In genomic region chr19:35043906-35044305, GRCh38 we compare ENCODE assay signal across 22 cellular contexts. TPM values are rescaled to one million over a fixed set of nuclear protein-coding genes. Genes with fewer than 3 reads are reported as not detected.
A peak's percentile ranks its signal among the peaks of the same experiment; 100 is the strongest.
DNase-seq lines count a peak whose midpoint lies in the region; ATAC-seq and TF ChIP-seq lines count a peak whose summit lies in the region.
"Had no signal": no experiment of that assay in that cellular context is flagged by ENCODE, and none has a peak within 500 bp of the region (broad histone marks: within the 10 kb centered on the region; RNA-seq: fewer than 3 reads in every experiment).

No MANE protein-coding gene starts in this region.

- peaks cover 0 to 6% of the 10 kb centered on the region in 2 donors for H3K36me3 ChIP-seq in psoas muscle (ENCODE audit: insufficient read depth in 1 of 2, low read depth in 1 of 2)
- H3K36me3 ChIP-seq: heart right ventricle, lower lobe of right lung, right atrium auricular region, SJCRH30, thoracic aorta had no signal

- DNase-seq in islet precursor cell (peak; percentile 58), psoas muscle (no peak), NOMO-1 (lab: John Stamatoyannopoulos, UW; ENCODE audit: unreplicated experiment in 2 of 2) (no peak)
- no peak for DNase-seq in activated CD4-positive, alpha-beta T cell treated with anti-CD3 and anti-CD28 coated beads, Interleukin-2, amount 50 U/mL, for 1 hour
- DNase-seq: GOT3, lower lobe of right lung had no signal

- H3K27ac Mint-ChIP-seq in activated T-helper 17 cell treated with anti-CD3 and anti-CD28 coated beads, Interleukin-2, amount 50 U/mL, for 72 hours, result peak overlapping the region; percentile 63
- H3K27ac Mint-ChIP-seq: activated CD8-positive, alpha-beta T cell treated with anti-CD3 and anti-CD28 coated beads, Interleukin-2, amount 10 ng/mL, durations not matched to agents 7 days and 5 days; activated naive CD4-positive, alpha-beta T cell treated with anti-CD3 and anti-CD28 coated beads, Interleukin-2, amount 50 U/mL, for 72 hours; T-helper 1 cell treated with Interleukin-12 subunit alpha and Interleukin-12 subunit beta and Interleukin-4 antibody, amounts not matched to agents 30 μg/mL and 1 μg/mL, for 36 hours had no signal

- no peak for TF ChIP-seq CTCF in C4-2B (conservative IDR thresholded peaks at IDR 0.05)
- TF ChIP-seq CTCF in psoas muscle (IDR thresholded peaks at IDR 0.05), result no peak

- ATAC-seq in activated T-helper 17 cell treated with anti-CD3 and anti-CD28 coated beads, Interleukin-2, amount 50 U/mL, for 72 hours (replicated peaks), result no peak
- ATAC-seq in psoas muscle, result no peak
- ATAC-seq in GM21786 (IDR thresholded peaks at IDR 0.05; ENCODE audit: unreplicated experiment), result no peak
- ATAC-seq in HG03521 (IDR thresholded peaks at IDR 0.05; ENCODE audit: unreplicated experiment), result no peak
- ATAC-seq: activated CD8-positive, alpha-beta T cell treated with anti-CD3 and anti-CD28 coated beads, Interleukin-2, amount 10 ng/mL, durations not matched to agents 7 days and 5 days; activated naive CD4-positive, alpha-beta T cell treated with anti-CD3 and anti-CD28 coated beads, Interleukin-2, amount 50 U/mL, for 72 hours; activated T-cell treated with anti-CD3 and anti-CD28 coated beads, Interleukin-2, amount 50 U/mL, for 4 hours; heart right ventricle; lower lobe of right lung had no signal

- H3K4me1 ChIP-seq in psoas muscle, result peaks cover 60% of the 10 kb centered on the region
- H3K4me1 ChIP-seq: SJCRH30 had no signal

- no peaks in the 10 kb centered on the region for H3K9me3 Mint-ChIP-seq in activated T-helper 17 cell treated with anti-CD3 and anti-CD28 coated beads, Interleukin-2, amount 50 U/mL, for 72 hours
- H3K9me3 Mint-ChIP-seq: activated naive CD4-positive, alpha-beta T cell treated with anti-CD3 and anti-CD28 coated beads, Interleukin-2, amount 50 U/mL, for 72 hours; activated T-cell treated with anti-CD3 and anti-CD28 coated beads, Interleukin-2, amount 50 U/mL, for 4 hours; immature natural killer cell; T-helper 1 cell treated with Interleukin-12 subunit alpha and Interleukin-12 subunit beta and Interleukin-4 antibody, amounts not matched to agents 30 μg/mL and 1 μg/mL, for 36 hours had no signal

- H3K9me3 ChIP-seq in psoas muscle, result no peaks in the 10 kb centered on the region
- H3K9me3 ChIP-seq: heart right ventricle, lower lobe of right lung, right atrium auricular region, SJCRH30, thoracic aorta had no signal

- H3K36me3 Mint-ChIP-seq in activated T-helper 17 cell treated with anti-CD3 and anti-CD28 coated beads, Interleukin-2, amount 50 U/mL, for 72 hours (ENCODE audit: low read depth), result no peaks in the 10 kb centered on the region
- H3K36me3 Mint-ChIP-seq: activated naive CD4-positive, alpha-beta T cell treated with anti-CD3 and anti-CD28 coated beads, Interleukin-2, amount 50 U/mL, for 72 hours; CD8-positive, alpha-beta memory T cell; immature natural killer cell had no signal

- peaks cover 27% of the 10 kb centered on the region for H3K4me1 Mint-ChIP-seq in activated T-helper 17 cell treated with anti-CD3 and anti-CD28 coated beads, Interleukin-2, amount 50 U/mL, for 72 hours

- no peak overlapping the region for H3K4me3 ChIP-seq in psoas muscle
- H3K4me3 ChIP-seq: heart right ventricle, lower lobe of right lung, right atrium auricular region, SJCRH30, thoracic aorta had no signal

- H3K27me3 Mint-ChIP-seq in activated T-helper 17 cell treated with anti-CD3 and anti-CD28 coated beads, Interleukin-2, amount 50 U/mL, for 72 hours, result no peaks in the 10 kb centered on the region

- H3K4me3 Mint-ChIP-seq in activated T-helper 17 cell treated with anti-CD3 and anti-CD28 coated beads, Interleukin-2, amount 50 U/mL, for 72 hours, result no peak overlapping the region
- H3K4me3 Mint-ChIP-seq: activated CD8-positive, alpha-beta T cell treated with anti-CD3 and anti-CD28 coated beads, Interleukin-2, amount 10 ng/mL, durations not matched to agents 7 days and 5 days; activated T-cell treated with anti-CD3 and anti-CD28 coated beads, Interleukin-2, amount 50 U/mL, for 4 hours; T-helper 1 cell treated with Interleukin-12 subunit alpha and Interleukin-12 subunit beta and Interleukin-4 antibody, amounts not matched to agents 30 μg/mL and 1 μg/mL, for 36 hours had no signal

- WGBS in psoas muscle, 3 donors, result 52 to 75% (median 54%) methylated on average over 13 to 14 of the region's 14 CpGs

- intact Hi-C loops in psoas muscle (cut with DNase I), result loop anchor here in 1 of 2 donors (5.0 kb wide), 1 partner anchor 93 kb away; the partner anchor contains the start of genes FXYD1 and LGI4

- peak overlapping the region; percentile 99 for H3K27ac ChIP-seq in C4-2B
- H3K27ac ChIP-seq in psoas muscle, result peak overlapping the region; percentile 94
- H3K27ac ChIP-seq: KMS-11, lower lobe of right lung, right atrium auricular region, SJCRH30, thoracic aorta had no signal

- H3K27me3 ChIP-seq in psoas muscle (ENCODE audit: insufficient read depth in 3 of 3, low read length in 2 of 3), result no peaks in the 10 kb centered on the region
- H3K27me3 ChIP-seq: right atrium auricular region had no signal

RNA-seq across cellular contexts. Expression of gene HPN, which starts 2.4 kb away (rescaled TPM):
- total RNA-seq in activated T-helper 17 cell treated with anti-CD3 and anti-CD28 coated beads, Interleukin-2, amount 50 U/mL, for 72 hours, result under 1 TPM in 1 of 2 donors, not detected in 1; 0.48 TPM
- 10 to 100 TPM in 2 of 4 donors, 1 to 10 TPM in 2; 2.5 to 17.7 (median 8.1) TPM for total RNA-seq in psoas muscle
- 10 to 100 TPM in 1 of 3 donors, 1 to 10 TPM in 2; 1.6 to 12.6 (median 5.2) TPM for polyA plus RNA-seq in psoas muscle
- total RNA-seq: activated CD8-positive, alpha-beta T cell treated with anti-CD3 and anti-CD28 coated beads, Interleukin-2, amount 10 ng/mL, durations not matched to agents 7 days and 5 days; activated naive CD4-positive, alpha-beta T cell treated with anti-CD3 and anti-CD28 coated beads, Interleukin-2, amount 50 U/mL, for 72 hours; CD8-positive, alpha-beta memory T cell; SJCRH30 had no signal
- polyA plus RNA-seq: AG04450, immature natural killer cell had no signal

RNA-seq across cellular contexts. Expression of gene SCN1B, which starts 13.6 kb away (rescaled TPM):
- 1 to 10 TPM in 1 of 2 donors, under 1 TPM in 1; 0.97 to 3.1 TPM for total RNA-seq in activated T-helper 17 cell treated with anti-CD3 and anti-CD28 coated beads, Interleukin-2, amount 50 U/mL, for 72 hours
- 100 to 1,000 TPM in 3 of 4 donors, 10 to 100 TPM in 1; 95.9 to 345 (median 218) TPM for total RNA-seq in psoas muscle
- polyA plus RNA-seq in psoas muscle, result 100 to 1,000 TPM in 2 of 3 donors, 10 to 100 TPM in 1; 55.6 to 282 (median 248) TPM

RNA-seq across cellular contexts. Expression of gene GRAMD1A, which starts 43.8 kb away (rescaled TPM):
- 100 to 1,000 TPM; 123 to 183 TPM for total RNA-seq in activated T-helper 17 cell treated with anti-CD3 and anti-CD28 coated beads, Interleukin-2, amount 50 U/mL, for 72 hours
- total RNA-seq in psoas muscle, result 10 to 100 TPM; 36.3 to 55.0 (median 38.3) TPM
- polyA plus RNA-seq in psoas muscle, result 10 to 100 TPM; 15.6 to 33.4 (median 17.4) TPM

Comparison
In these comparisons a context has a peak if more than half of its experiments do, and no peak if none do; other contexts are left out.
1. RNA of gene SCN1B, which starts 13.6 kb away (total RNA-seq): 95.9 to 345 TPM in psoas muscle; 0.97 to 3.1 TPM in activated T-helper 17 cell treated with anti-CD3 and anti-CD28 coated beads, Interleukin-2, amount 50 U/mL, for 72 hours; every median in the first group is over 10 times any median in the second.